In the genomic region with DNA sequence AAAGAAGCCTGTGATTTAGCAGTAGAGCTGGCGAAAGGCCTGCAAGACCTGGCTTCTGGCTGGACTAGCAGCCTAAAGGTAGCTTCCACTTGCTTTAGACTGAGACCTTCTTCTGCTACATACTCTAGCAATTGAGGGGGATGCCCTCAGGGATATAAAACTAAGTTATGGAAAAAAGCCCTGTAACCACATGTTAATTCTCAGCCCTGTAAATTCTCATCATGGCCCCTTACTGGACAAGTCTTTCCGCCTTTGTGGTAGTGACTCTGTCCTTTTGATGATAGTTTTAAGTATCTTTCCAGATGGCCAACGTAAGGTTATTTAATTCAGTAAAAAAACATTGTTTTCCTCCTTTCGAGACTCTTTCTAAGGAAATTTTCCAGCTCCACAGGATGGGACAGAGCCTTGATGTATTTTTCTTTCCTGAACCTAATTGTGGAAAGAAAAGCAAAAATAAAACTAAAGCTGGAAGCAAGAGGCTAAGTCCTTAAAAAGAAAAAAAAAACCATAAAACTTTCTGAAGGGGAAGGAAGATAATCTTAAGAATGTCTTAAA, we compare ENCODE assay signal across 28 cellular contexts. TPM values are rescaled to one million over a fixed set of nuclear protein-coding genes. Genes with fewer than 3 reads are reported as not detected.
DNase-seq lines count a peak whose midpoint lies in the region; ATAC-seq, FAIRE-seq and TF ChIP-seq lines count a peak whose summit lies in the region.
"Had no signal": no experiment of that assay in that cellular context is flagged by ENCODE, and none has a peak within 500 bp of the region (broad histone marks: within the 10 kb centered on the region; RNA-seq: fewer than 3 reads in every experiment).

No MANE protein-coding gene starts in this region.

- H3K4me3 ChIP-seq in HFF-Myc (replicated peaks; ENCODE audit: low read depth, low read length), result no peak overlapping the region
- no peak overlapping the region for H3K4me3 ChIP-seq in neural progenitor cell
- H3K4me3 ChIP-seq: skin epidermis had no signal

- H3K4me1 Mint-ChIP-seq in chondrocyte (ENCODE audit: low read depth) (peaks cover 36% of the 10 kb centered on the region), neural progenitor cell (peaks cover 15% of the 10 kb centered on the region)
- H3K4me1 Mint-ChIP-seq: CD4-positive, alpha-beta memory T cell had no signal

- peaks cover 2% of the 10 kb centered on the region for H3K36me3 Mint-ChIP-seq in chondrocyte (ENCODE audit: low read depth)
- peaks cover 5% of the 10 kb centered on the region for H3K36me3 Mint-ChIP-seq in neural progenitor cell
- H3K36me3 Mint-ChIP-seq: CD4-positive, alpha-beta memory T cell had no signal

- peak overlapping the region; percentile 95 for H3K27ac Mint-ChIP-seq in chondrocyte (ENCODE audit: unreplicated experiment)
- peak overlapping the region; percentile 78 for H3K27ac Mint-ChIP-seq in neural progenitor cell
- H3K27ac Mint-ChIP-seq: CD4-positive, alpha-beta memory T cell; effector memory CD8-positive, alpha-beta T cell; naive thymus-derived CD4-positive, alpha-beta T cell had no signal

- H3K27me3 Mint-ChIP-seq in chondrocyte (ENCODE audit: low read depth) (no peaks in the 10 kb centered on the region), neural progenitor cell (ENCODE audit: insufficient read depth, low read depth) (peaks cover 2% of the 10 kb centered on the region)

- peak; percentile 49 for DNase-seq in HFF-Myc (ENCODE audit: extremely low read depth, low read depth)
- no peak for DNase-seq in chondrocyte (ENCODE audit: low spot score)
- no peak for DNase-seq in neural progenitor cell (ENCODE audit: low spot score)
- DNase-seq in NCI-H82 (lab: John Stamatoyannopoulos, UW), result no peak
- DNase-seq in activated T-cell treated with anti-CD3 and anti-CD28 coated beads, Interleukin-2, amount 50 U/mL, for 1 hour, result no peak
- DNase-seq: ACHN; activated CD4-positive, alpha-beta T cell treated with anti-CD3 and anti-CD28 coated beads, Interleukin-2, amount 50 U/mL, for 4 hours; activated naive CD4-positive, alpha-beta T cell treated with Interleukin-2 at 50 U/mL for 16 hours; anterior cingulate cortex; CD4-positive, alpha-beta memory T cell; DND-41; effector memory CD8-positive, alpha-beta T cell; hippocampal formation; naive thymus-derived CD4-positive, alpha-beta T cell; NCI-H1105; NCI-H2081; NCI-H510A; posterior cingulate gyrus; stimulated activated CD4-positive, alpha-beta T cell treated with anti-CD3 and anti-CD28 coated beads, Interleukin-4, amount 100 ng/mL, for 1 hour; stimulated activated naive CD8-positive, alpha-beta T cell treated with anti-CD3 and anti-CD28 coated beads, Interleukin-15, amount 100 ng/mL, for 72 hours; WERI-Rb-1 had no signal

- H3K79me2 ChIP-seq in neural progenitor cell (ENCODE audit: low read depth), result no peaks in the 10 kb centered on the region

- no peak for ATAC-seq in GM18873 (IDR thresholded peaks at IDR 0.05; ENCODE audit: low FRiP score, unreplicated experiment)
- no peak for ATAC-seq in HG02884 (IDR thresholded peaks at IDR 0.05; ENCODE audit: unreplicated experiment)
- ATAC-seq: effector memory CD8-positive, alpha-beta T cell; stimulated activated naive CD8-positive, alpha-beta T cell treated with anti-CD3 and anti-CD28 coated beads, Interleukin-15, amount 100 ng/mL, for 72 hours had no signal

- no peak for TF ChIP-seq CTCF in HFF-Myc (IDR thresholded peaks at IDR 0.05; ENCODE audit: low read depth, low read length, missing control alignments)
- no peak for TF ChIP-seq CTCF in chondrocyte (IDR thresholded peaks at IDR 0.05)
- TF ChIP-seq CTCF in neural progenitor cell (IDR thresholded peaks at IDR 0.05), result no peak

- peaks cover 4% of the 10 kb centered on the region for H3K4me1 ChIP-seq in neural progenitor cell

- H4K20me1 ChIP-seq in neural progenitor cell (ENCODE audit: low read depth), result no peaks in the 10 kb centered on the region

- no peaks in the 10 kb centered on the region for H3K27me3 ChIP-seq in neural progenitor cell

- H3K9ac ChIP-seq in neural progenitor cell, result no peak overlapping the region

- no peak overlapping the region for H2AFZ ChIP-seq in neural progenitor cell (replicated peaks)

- peaks cover 5% of the 10 kb centered on the region for H3K9me3 ChIP-seq in neural progenitor cell (ENCODE audit: low read depth)

- H3K9me3 Mint-ChIP-seq in chondrocyte (ENCODE audit: low read depth) (peaks cover 15% of the 10 kb centered on the region), neural progenitor cell (peaks cover 32% of the 10 kb centered on the region)

- H3K36me3 ChIP-seq in neural progenitor cell, result no peaks in the 10 kb centered on the region
- H3K36me3 ChIP-seq: WERI-Rb-1 had no signal

- no peaks in the 10 kb centered on the region for H3F3A ChIP-seq in neural progenitor cell (ENCODE audit: low read depth)

- H3K4me3 Mint-ChIP-seq in chondrocyte (ENCODE audit: unreplicated experiment) (no peak overlapping the region), neural progenitor cell (no peak overlapping the region)
- H3K4me3 Mint-ChIP-seq: CD4-positive, alpha-beta memory T cell; effector memory CD8-positive, alpha-beta T cell; naive thymus-derived CD4-positive, alpha-beta T cell; stimulated activated naive CD8-positive, alpha-beta T cell treated with anti-CD3 and anti-CD28 coated beads, Interleukin-15, amount 100 ng/mL, for 72 hours had no signal

- H3K27ac ChIP-seq in neural progenitor cell, result no peak overlapping the region
- H3K27ac ChIP-seq: WERI-Rb-1 had no signal

- no peak overlapping the region for H3K4me2 ChIP-seq in neural progenitor cell

- peak; percentile 58 for FAIRE-seq in A204.1 (lab: Jason Lieb, UNC)
- FAIRE-seq: islet of Langerhans, urothelium cell line had no signal

RNA-seq across cellular contexts. Expression of a gene that starts 25.3 kb away (rescaled TPM):
- total RNA-seq in chondrocyte, result not detected in 3 replicates
- 0.15 TPM in 1 of 2 replicates, not detected in the other for total RNA-seq in neural progenitor cell (ENCODE audit: low replicate concordance)
- total RNA-seq: CD4-positive, alpha-beta memory T cell; naive thymus-derived CD4-positive, alpha-beta T cell; T-helper 2 cell treated with Interferon-gamma antibody and Interleukin-4, amounts not matched to agents 100 ng/mL and 5 ng/mL, for 36 hours had no signal
